ENCODE assay signal across 10 cellular contexts in the genomic region with DNA sequence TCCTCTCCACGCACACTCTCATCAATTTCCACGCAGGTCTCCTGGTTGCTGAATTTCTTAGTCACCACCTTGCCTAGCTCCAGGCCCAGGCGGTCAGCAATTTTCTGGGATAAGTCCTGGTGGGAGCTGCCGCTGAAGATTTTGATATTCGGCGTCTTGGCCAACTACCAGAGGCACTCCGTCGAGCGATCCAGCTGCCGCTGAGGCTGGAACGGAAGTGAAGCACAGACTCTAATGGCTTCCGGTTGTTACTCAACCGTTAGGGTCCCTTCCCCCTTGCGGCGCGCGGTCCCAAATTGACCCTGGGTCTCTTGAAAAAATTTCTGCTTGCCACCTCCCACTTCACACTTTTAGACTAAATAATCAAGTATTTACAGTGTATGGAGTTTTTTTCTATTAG. TPM values are rescaled to one million over a fixed set of nuclear protein-coding genes. Genes with fewer than 3 reads are reported as not detected.
"Had no signal": no experiment of that assay in that cellular context is flagged by ENCODE, and none has a peak within 500 bp of the region (broad histone marks: within the 10 kb centered on the region; RNA-seq: fewer than 3 reads in every experiment).

A gene (minus strand): TSS at position 219 of the 400 bp plus-strand sequence.

- H3K9me3 Mint-ChIP-seq: HFFc6 had no signal

- H3K27ac ChIP-seq: GM23248 had no signal

- DNase-seq: GM23248, GOT3, H7, HFFc6, IMR-90, KBM-7 had no signal

- H2AFZ ChIP-seq: GM23248 had no signal

- H3K27ac Mint-ChIP-seq: HFFc6 had no signal

- ATAC-seq: HCT116 had no signal

- H3K4me3 ChIP-seq: GM23248, HAP-1 had no signal

- H3K4me3 Mint-ChIP-seq: HFFc6 had no signal

- H3K9me3 ChIP-seq: HAP-1 had no signal

- H3K4me1 ChIP-seq: HAP-1 had no signal

- H3K36me3 ChIP-seq: HAP-1 had no signal

- H3K9ac ChIP-seq: GM23248 had no signal

RNA-seq across cellular contexts. Expression of the gene that starts here (rescaled TPM):
- total RNA-seq: GM23248, H4, H7, HFFc6, HT-29, IMR-90 had no signal
- polyA plus RNA-seq: GM23248, IMR-90 had no signal
